In genomic region chr2:32277363-32277673, GRCh38 we compare ENCODE assay signal across 8 cellular contexts. TPM values are rescaled to one million over a fixed set of nuclear protein-coding genes. Genes with fewer than 3 reads are reported as not detected.
DNase-seq lines count a peak whose midpoint lies in the region; ATAC-seq, FAIRE-seq and TF ChIP-seq lines count a peak whose summit lies in the region.

No MANE protein-coding gene starts in this region.

- H3K36me3 Mint-ChIP-seq in astrocyte (ENCODE audit: low read depth, unreplicated experiment): peaks cover 5% of the 10 kb centered on the region
- H3K36me3 Mint-ChIP-seq in memory B cell: peaks cover 4% of the 10 kb centered on the region

- peaks cover 46% of the 10 kb centered on the region for H3K79me2 ChIP-seq in astrocyte (ENCODE audit: insufficient read depth, low read length)

- H3K4me3 Mint-ChIP-seq in astrocyte (ENCODE audit: unreplicated experiment) (peak overlapping the region; percentile 97), memory B cell (peak overlapping the region; percentile 92)

- DNase-seq in right atrium auricular region (ENCODE audit: low spot score) (no peak), cardiac septum (ENCODE audit: low spot score) (no peak), astrocyte (ENCODE audit: low read depth) (no peak), memory B cell (ENCODE audit: low spot score in 2 of 2) (no peak), aorta (no peak), AML-193 (lab: John Stamatoyannopoulos, UW) (no peak), 8988T (no peak)
- no peak for DNase-seq in activated CD4-positive, CD25-positive, alpha-beta regulatory T cell treated with anti-CD3 and anti-CD28 coated beads, Interleukin-2, amount 50 U/mL, for 72 hours

- no peaks in the 10 kb centered on the region for H3K27me3 ChIP-seq in right atrium auricular region
- H3K27me3 ChIP-seq in astrocyte (ENCODE audit: insufficient read depth, low read length): peaks cover 5% of the 10 kb centered on the region
- H3K27me3 ChIP-seq in aorta (ENCODE audit: control insufficient read depth in 1 of 2, insufficient read depth in 2 of 2, low read length in 1 of 2): no peaks in the 10 kb centered on the region

- H3K27ac ChIP-seq in right atrium auricular region (peak overlapping the region; percentile 84 to 93), astrocyte (ENCODE audit: low read depth, low read length) (peak overlapping the region; percentile 85), aorta (ENCODE audit: low read depth in 1 of 2, low read length in 2 of 2) (peak overlapping the region in 1 of 2 donors; percentile 12)

- FAIRE-seq in astrocyte (lab: Jason Lieb, UNC): no peak

- TF ChIP-seq CTCF in right atrium auricular region (IDR thresholded peaks at IDR 0.05) (no peak), astrocyte (IDR thresholded peaks at IDR 0.05; ENCODE audit: insufficient read depth, low read depth, low read length) (no peak)

- H3K27me3 Mint-ChIP-seq in astrocyte (ENCODE audit: low read depth, unreplicated experiment) (no peaks in the 10 kb centered on the region), memory B cell (no peaks in the 10 kb centered on the region)

- H3K27ac Mint-ChIP-seq in astrocyte (ENCODE audit: unreplicated experiment) (peak overlapping the region; percentile 94), memory B cell (peak overlapping the region; percentile 99)

- H3K4me2 ChIP-seq in astrocyte (ENCODE audit: low read length): peak overlapping the region; percentile 92

- peaks cover 3% of the 10 kb centered on the region for H3K4me1 Mint-ChIP-seq in astrocyte (ENCODE audit: low read depth, unreplicated experiment)
- H3K4me1 Mint-ChIP-seq in memory B cell: peaks cover 4% of the 10 kb centered on the region

- peak overlapping the region; percentile 88 for H2AFZ ChIP-seq in astrocyte (ENCODE audit: low read depth, low read length)

- no peaks in the 10 kb centered on the region for H3K9me3 Mint-ChIP-seq in astrocyte (ENCODE audit: unreplicated experiment)
- H3K9me3 Mint-ChIP-seq in memory B cell: no peaks in the 10 kb centered on the region

- peaks cover 0 to 24% of the 10 kb centered on the region in 2 donors for H3K4me1 ChIP-seq in right atrium auricular region
- peaks cover 5% of the 10 kb centered on the region for H3K4me1 ChIP-seq in astrocyte (ENCODE audit: insufficient read depth, low read length)
- peaks cover 0 to 1% of the 10 kb centered on the region in 2 donors for H3K4me1 ChIP-seq in aorta (ENCODE audit: control insufficient read depth in 1 of 2, insufficient read depth in 2 of 2, low read length in 2 of 2)

- H3K9me3 ChIP-seq in right atrium auricular region: no peaks in the 10 kb centered on the region
- H3K9me3 ChIP-seq in astrocyte (ENCODE audit: insufficient read depth, low read depth, low read length): no peaks in the 10 kb centered on the region
- H3K9me3 ChIP-seq in aorta (ENCODE audit: control insufficient read depth, low read length): no peaks in the 10 kb centered on the region

- intact Hi-C loops in cardiac septum (cut with DNase I) (loop anchor here (2.0 kb wide), 1 partner anchor 79 kb away; the partner anchor contains the start of gene BIRC6), aorta (cut with DNase I) (loop anchor here in 1 of 2 donors (2.0 kb wide), 1 partner anchor 113 kb away; the partner anchor contains the start of gene SLC30A6)

- no peak for ATAC-seq in memory B cell (ENCODE audit: low read depth)
- ATAC-seq in aorta (ENCODE audit: low FRiP score): no peak

- peak overlapping the region; percentile 99 for H3K9ac ChIP-seq in astrocyte (ENCODE audit: low read length)

- 63 to 65% methylated on average over 5 of the region's 5 CpGs for WGBS in aorta, 2 donors

- peaks cover 4% of the 10 kb centered on the region for H3K36me3 ChIP-seq in right atrium auricular region
- no peaks in the 10 kb centered on the region for H3K36me3 ChIP-seq in astrocyte (ENCODE audit: insufficient read depth, low read length)
- H3K36me3 ChIP-seq in aorta (ENCODE audit: control insufficient read depth in 1 of 2, insufficient read depth in 2 of 2, low read length in 1 of 2): no peaks in the 10 kb centered on the region

- H3K4me3 ChIP-seq in right atrium auricular region (peak overlapping the region; percentile 83 to 93), astrocyte (ENCODE audit: insufficient read depth, low read depth, low read length) (peak overlapping the region; percentile 85), aorta (ENCODE audit: low read length in 2 of 2) (peak overlapping the region; percentile 53 to 100)

- peaks cover 10% of the 10 kb centered on the region for H4K20me1 ChIP-seq in astrocyte (ENCODE audit: insufficient read depth, low read length)

RNA-seq across cellular contexts. Expression of gene YIPF4, which starts 0.4 kb away (rescaled TPM):
- total RNA-seq in right atrium auricular region (10 to 100 TPM; 16.0 to 17.8 TPM), cardiac septum (71.2 TPM), astrocyte (52.3 and 53.5 TPM in 2 replicates), aorta (10 to 100 TPM; 35.4 to 57.9 TPM)
- polyA plus RNA-seq in aorta: 10 to 100 TPM; 14.9 to 23.1 TPM

RNA-seq across cellular contexts. Expression of gene NLRC4, which starts 12.6 kb away (rescaled TPM):
- 1 to 10 TPM in 1 of 2 donors, under 1 TPM in 1; 0.15 to 1.3 TPM for total RNA-seq in right atrium auricular region
- total RNA-seq in cardiac septum: 0.43 TPM
- total RNA-seq in astrocyte: not detected in 2 replicates
- 1 to 10 TPM; 3.7 to 4.2 TPM for total RNA-seq in aorta
- 1 to 10 TPM in 1 of 2 donors, under 1 TPM in 1; 0.26 to 2.3 TPM for polyA plus RNA-seq in aorta
